In the genomic region with DNA sequence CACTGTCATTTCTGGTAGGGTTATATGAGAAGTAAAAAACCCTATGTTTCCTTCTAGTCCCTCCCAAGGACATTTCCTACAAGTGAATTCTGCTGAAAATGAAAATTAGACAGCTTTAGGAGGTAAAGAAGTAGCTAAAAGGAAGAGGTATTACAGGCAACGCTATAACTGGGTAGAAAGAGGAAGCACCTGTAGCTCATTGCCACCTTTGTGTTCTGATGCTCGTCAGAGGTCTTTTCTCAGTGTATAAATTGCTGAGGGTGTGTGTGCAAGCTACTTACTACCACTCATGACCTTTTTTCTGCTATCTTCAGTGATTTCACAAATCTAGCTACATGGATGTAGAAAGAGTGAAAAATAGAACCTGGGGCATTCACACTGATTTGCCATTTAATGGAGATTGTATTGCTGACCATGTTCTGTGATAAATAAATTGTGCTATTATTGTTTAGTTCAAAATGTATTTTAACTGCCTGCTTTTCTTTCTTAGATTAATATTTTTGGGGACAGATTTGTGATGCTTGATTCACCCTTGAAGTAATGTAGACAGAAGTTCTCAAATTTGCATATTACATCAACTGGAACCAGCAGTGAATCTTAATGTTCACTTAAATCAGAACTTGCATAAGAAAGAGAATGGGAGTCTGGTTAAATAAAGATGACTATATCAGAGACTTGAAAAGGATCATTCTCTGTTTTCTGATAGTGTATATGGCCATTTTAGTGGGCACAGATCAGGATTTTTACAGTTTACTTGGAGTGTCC, we compare ENCODE assay signal across 9 cellular contexts. TPM values are rescaled to one million over a fixed set of nuclear protein-coding genes. Genes with fewer than 3 reads are reported as not detected.
A peak's percentile ranks its signal among the peaks of the same experiment; 100 is the strongest.
DNase-seq lines count a peak whose midpoint lies in the region; ATAC-seq and TF ChIP-seq lines count a peak whose summit lies in the region.
"Had no signal": no experiment of that assay in that cellular context is flagged by ENCODE, and none has a peak within 500 bp of the region (broad histone marks: within the 10 kb centered on the region; RNA-seq: fewer than 3 reads in every experiment).

No MANE protein-coding gene starts in this region.

- peaks cover 23% of the 10 kb centered on the region for H3K79me2 ChIP-seq in OCI-LY3 (ENCODE audit: low read length)

- no peak overlapping the region for H2AFZ ChIP-seq in OCI-LY3 (ENCODE audit: low read depth, low read length)

- no peak for TF ChIP-seq CTCF in OCI-LY3 (IDR thresholded peaks at IDR 0.05; ENCODE audit: low read depth, low read length)

- no peaks in the 10 kb centered on the region for H3K27me3 Mint-ChIP-seq in activated naive CD8-positive, alpha-beta T cell treated with anti-CD3 and anti-CD28 coated beads, Interleukin-2, amount 50 U/mL, for 24 hours
- no peaks in the 10 kb centered on the region for H3K27me3 Mint-ChIP-seq in activated naive CD8-positive, alpha-beta T cell treated with anti-CD3 and anti-CD28 coated beads for 36 hours
- peaks cover 4% of the 10 kb centered on the region for H3K27me3 Mint-ChIP-seq in activated CD4-positive, alpha-beta T cell treated with anti-CD3 and anti-CD28 coated beads, Interleukin-2, amount 10 ng/mL, durations not matched to agents 24 days and 14 days
- H3K27me3 Mint-ChIP-seq: activated naive CD8-positive, alpha-beta T cell treated with anti-CD3 and anti-CD28 coated beads, Interleukin-2, amount 10 ng/mL, durations not matched to agents 7 days and 5 days had no signal

- no peaks in the 10 kb centered on the region for H3K9me3 Mint-ChIP-seq in activated naive CD8-positive, alpha-beta T cell treated with anti-CD3 and anti-CD28 coated beads, Interleukin-2, amount 50 U/mL, for 24 hours
- H3K9me3 Mint-ChIP-seq in activated naive CD8-positive, alpha-beta T cell treated with anti-CD3 and anti-CD28 coated beads for 36 hours = no peaks in the 10 kb centered on the region
- H3K9me3 Mint-ChIP-seq in activated CD4-positive, alpha-beta T cell treated with anti-CD3 and anti-CD28 coated beads, Interleukin-2, amount 10 ng/mL, durations not matched to agents 24 days and 14 days = no peaks in the 10 kb centered on the region
- H3K9me3 Mint-ChIP-seq: activated naive CD8-positive, alpha-beta T cell treated with anti-CD3 and anti-CD28 coated beads, Interleukin-2, amount 10 ng/mL, durations not matched to agents 7 days and 5 days had no signal

- peaks cover 11% of the 10 kb centered on the region for H3K36me3 Mint-ChIP-seq in activated naive CD8-positive, alpha-beta T cell treated with anti-CD3 and anti-CD28 coated beads, Interleukin-2, amount 50 U/mL, for 24 hours (ENCODE audit: low read depth)
- peaks cover 6% of the 10 kb centered on the region for H3K36me3 Mint-ChIP-seq in activated naive CD8-positive, alpha-beta T cell treated with anti-CD3 and anti-CD28 coated beads for 36 hours
- H3K36me3 Mint-ChIP-seq in activated CD4-positive, alpha-beta T cell treated with anti-CD3 and anti-CD28 coated beads, Interleukin-2, amount 10 ng/mL, durations not matched to agents 24 days and 14 days (ENCODE audit: low read depth) = peaks cover 12% of the 10 kb centered on the region

- peak overlapping the region; percentile 67 for H3K27ac ChIP-seq in OCI-LY3 (ENCODE audit: low read length)

- no peak for DNase-seq in activated naive CD8-positive, alpha-beta T cell treated with anti-CD3 and anti-CD28 coated beads, Interleukin-2, amount 50 U/mL, for 24 hours
- no peak for DNase-seq in activated naive CD8-positive, alpha-beta T cell treated with anti-CD3 and anti-CD28 coated beads for 36 hours
- DNase-seq in GOT3 (lab: John Stamatoyannopoulos, UW) (no peak), occipital lobe (lab: John Stamatoyannopoulos, UW) (no peak)
- no peak for DNase-seq in activated CD4-positive, alpha-beta T cell treated with anti-CD3 and anti-CD28 coated beads, Interleukin-2, amount 10 ng/mL, durations not matched to agents 24 days and 14 days
- DNase-seq: activated naive CD8-positive, alpha-beta T cell treated with anti-CD3 and anti-CD28 coated beads, Interleukin-2, amount 10 ng/mL, durations not matched to agents 7 days and 5 days had no signal

- H3K4me1 Mint-ChIP-seq in activated naive CD8-positive, alpha-beta T cell treated with anti-CD3 and anti-CD28 coated beads, Interleukin-2, amount 50 U/mL, for 24 hours = peaks cover 13% of the 10 kb centered on the region
- H3K4me1 Mint-ChIP-seq in activated naive CD8-positive, alpha-beta T cell treated with anti-CD3 and anti-CD28 coated beads for 36 hours = peaks cover 9% of the 10 kb centered on the region
- H3K4me1 Mint-ChIP-seq in activated CD4-positive, alpha-beta T cell treated with anti-CD3 and anti-CD28 coated beads, Interleukin-2, amount 10 ng/mL, durations not matched to agents 24 days and 14 days = peaks cover 8% of the 10 kb centered on the region

- ATAC-seq in activated naive CD8-positive, alpha-beta T cell treated with anti-CD3 and anti-CD28 coated beads, Interleukin-2, amount 50 U/mL, for 24 hours = no peak
- peak; percentile 28 for ATAC-seq in HG02852 (IDR thresholded peaks at IDR 0.05; ENCODE audit: unreplicated experiment)

- H3K9ac ChIP-seq in OCI-LY3 (ENCODE audit: low read length) (peak overlapping the region; percentile 81), mucosa of stomach (ENCODE audit: low read length) (peak overlapping the region; percentile 85)

- H3K4me2 ChIP-seq in OCI-LY3 (ENCODE audit: low read length) = peak overlapping the region; percentile 97

- no peak overlapping the region for H3K27ac Mint-ChIP-seq in activated naive CD8-positive, alpha-beta T cell treated with anti-CD3 and anti-CD28 coated beads, Interleukin-2, amount 50 U/mL, for 24 hours
- H3K27ac Mint-ChIP-seq in activated naive CD8-positive, alpha-beta T cell treated with anti-CD3 and anti-CD28 coated beads for 36 hours = no peak overlapping the region
- H3K27ac Mint-ChIP-seq in activated CD4-positive, alpha-beta T cell treated with anti-CD3 and anti-CD28 coated beads, Interleukin-2, amount 10 ng/mL, durations not matched to agents 24 days and 14 days = no peak overlapping the region
- H3K27ac Mint-ChIP-seq: activated naive CD8-positive, alpha-beta T cell treated with anti-CD3 and anti-CD28 coated beads, Interleukin-2, amount 10 ng/mL, durations not matched to agents 7 days and 5 days had no signal

- intact Hi-C loops in activated CD4-positive, alpha-beta T cell treated with anti-CD3 and anti-CD28 coated beads, Interleukin-2, amount 10 ng/mL, durations not matched to agents 24 days and 14 days (cut with micrococcal nuclease) = loop anchor here (5.0 kb wide), 2 partner anchors 50 to 825 kb away; partner anchors contain the start of gene ITPRID2

- H3K4me1 ChIP-seq in OCI-LY3 (ENCODE audit: low read length) (peaks cover 30% of the 10 kb centered on the region), mucosa of stomach (ENCODE audit: control insufficient read depth, insufficient read depth, low read length) (peaks cover 6% of the 10 kb centered on the region)

- H3K27me3 ChIP-seq in OCI-LY3 (ENCODE audit: low read depth, low read length) (no peaks in the 10 kb centered on the region), mucosa of stomach (ENCODE audit: control insufficient read depth, insufficient read depth, low read length) (no peaks in the 10 kb centered on the region)

- H3K4me3 ChIP-seq in OCI-LY3 (ENCODE audit: low read length) (peak overlapping the region; percentile 89), mucosa of stomach (ENCODE audit: low read length) (peak overlapping the region; percentile 22)

- peak overlapping the region; percentile 15 for H3K4me3 Mint-ChIP-seq in activated naive CD8-positive, alpha-beta T cell treated with anti-CD3 and anti-CD28 coated beads, Interleukin-2, amount 50 U/mL, for 24 hours
- no peak overlapping the region for H3K4me3 Mint-ChIP-seq in activated naive CD8-positive, alpha-beta T cell treated with anti-CD3 and anti-CD28 coated beads for 36 hours
- H3K4me3 Mint-ChIP-seq in activated CD4-positive, alpha-beta T cell treated with anti-CD3 and anti-CD28 coated beads, Interleukin-2, amount 10 ng/mL, durations not matched to agents 24 days and 14 days = no peak overlapping the region
- H3K4me3 Mint-ChIP-seq: activated naive CD8-positive, alpha-beta T cell treated with anti-CD3 and anti-CD28 coated beads, Interleukin-2, amount 10 ng/mL, durations not matched to agents 7 days and 5 days had no signal

- H3K9me3 ChIP-seq in OCI-LY3 (ENCODE audit: insufficient read depth, low read length) (no peaks in the 10 kb centered on the region), mucosa of stomach (ENCODE audit: control insufficient read depth, low read length) (no peaks in the 10 kb centered on the region)

- H4K20me1 ChIP-seq in OCI-LY3 (ENCODE audit: insufficient read depth, low read length) = no peaks in the 10 kb centered on the region

- H3K36me3 ChIP-seq in OCI-LY3 (replicated peaks; ENCODE audit: low read depth, low read length) = peaks cover 3% of the 10 kb centered on the region
- no peaks in the 10 kb centered on the region for H3K36me3 ChIP-seq in mucosa of stomach (ENCODE audit: control insufficient read depth, insufficient read depth, low read length)

RNA-seq across cellular contexts. Expression of gene DNAJC10, which starts 1.6 kb away (rescaled TPM):
- 10 to 100 TPM; 55.4 to 57.0 TPM for total RNA-seq in activated naive CD8-positive, alpha-beta T cell treated with anti-CD3 and anti-CD28 coated beads for 36 hours
- total RNA-seq in activated CD4-positive, alpha-beta T cell treated with anti-CD3 and anti-CD28 coated beads, Interleukin-2, amount 10 ng/mL, durations not matched to agents 24 days and 14 days = 68.2 and 75.1 TPM in 2 replicates
- total RNA-seq in occipital lobe = 61.9 TPM
